ENCODE assay signal across 18 cellular contexts in the genomic region with DNA sequence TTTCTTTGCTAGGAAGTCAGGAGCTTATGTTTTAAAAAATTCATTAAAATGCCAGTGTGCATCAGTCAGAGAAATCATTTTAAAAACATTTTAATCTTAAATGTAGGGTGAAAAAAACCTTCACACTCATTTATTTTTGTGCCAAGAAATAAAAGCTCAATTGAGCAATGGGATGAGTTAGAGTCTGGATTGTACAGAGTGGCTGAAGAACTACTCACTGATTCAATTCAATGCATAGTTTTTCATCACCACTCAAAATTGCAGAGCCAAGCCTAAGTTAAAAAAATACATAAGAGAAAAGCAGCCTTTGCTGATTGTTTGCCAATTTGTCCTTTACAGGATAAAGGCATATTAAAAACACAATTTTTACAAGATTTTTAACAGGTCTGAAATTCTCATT.
A peak's percentile ranks its signal among the peaks of the same experiment; 100 is the strongest.
DNase-seq lines count a peak whose midpoint lies in the region; ATAC-seq and TF ChIP-seq lines count a peak whose summit lies in the region.
"Had no signal": no experiment of that assay in that cellular context is flagged by ENCODE, and none has a peak within 500 bp of the region (broad histone marks: within the 10 kb centered on the region; RNA-seq: fewer than 3 reads in every experiment).

No MANE protein-coding gene starts in this region.

- ATAC-seq in GM19397 (IDR thresholded peaks at IDR 0.05; ENCODE audit: unreplicated experiment) (no peak), sciatic nerve (no peak), GM21367 (IDR thresholded peaks at IDR 0.05; ENCODE audit: unreplicated experiment) (no peak)
- ATAC-seq: PC-3 had no signal

- TF ChIP-seq CTCF in epithelial cell of esophagus (IDR thresholded peaks at IDR 0.05; ENCODE audit: insufficient read depth, low read depth, low read length, missing control alignments) (no peak), retinal pigment epithelial cell (conservative IDR thresholded peaks at IDR 0.05; ENCODE audit: low read depth, low read length) (no peak)

- no peaks in the 10 kb centered on the region for H3K9me3 Mint-ChIP-seq in activated CD4-positive, alpha-beta T cell treated with anti-CD3 and anti-CD28 coated beads, Interleukin-2, amount 10 ng/mL, durations not matched to agents 24 days and 14 days
- H3K9me3 Mint-ChIP-seq: CD4-positive, alpha-beta T cell had no signal

- DNase-seq in EH (ENCODE audit: low read depth) (peak; percentile 2), SK-N-MC (ENCODE audit: low read depth, low spot score) (no peak), epithelial cell of esophagus (ENCODE audit: low read depth) (peak; percentile 69), retinal pigment epithelial cell (ENCODE audit: low read depth) (peak; percentile 28), sciatic nerve (ENCODE audit: low spot score) (no peak)
- no peak for DNase-seq in activated CD4-positive, alpha-beta T cell treated with anti-CD3 and anti-CD28 coated beads, Interleukin-2, amount 10 ng/mL, durations not matched to agents 24 days and 14 days
- DNase-seq: CD4-positive, alpha-beta T cell; DMS79; GDM1; H7; NCI-H146; NCI-H446; NCI-H748 treated with DMSO at 0.1 percent for 48 hours; PC-3; SK-N-SH had no signal

- H3K36me3 Mint-ChIP-seq in activated CD4-positive, alpha-beta T cell treated with anti-CD3 and anti-CD28 coated beads, Interleukin-2, amount 10 ng/mL, durations not matched to agents 24 days and 14 days (ENCODE audit: low read depth) = no peaks in the 10 kb centered on the region

- peaks cover 2% of the 10 kb centered on the region for H3K27me3 Mint-ChIP-seq in activated CD4-positive, alpha-beta T cell treated with anti-CD3 and anti-CD28 coated beads, Interleukin-2, amount 10 ng/mL, durations not matched to agents 24 days and 14 days

- H3K27ac ChIP-seq in SK-N-MC = peak overlapping the region; percentile 23; the same call in 1 of the 2 replicates

- H3K4me1 Mint-ChIP-seq in activated CD4-positive, alpha-beta T cell treated with anti-CD3 and anti-CD28 coated beads, Interleukin-2, amount 10 ng/mL, durations not matched to agents 24 days and 14 days = no peaks in the 10 kb centered on the region
- H3K4me1 Mint-ChIP-seq: B cell had no signal

- no peak overlapping the region for H3K4me3 Mint-ChIP-seq in activated CD4-positive, alpha-beta T cell treated with anti-CD3 and anti-CD28 coated beads, Interleukin-2, amount 10 ng/mL, durations not matched to agents 24 days and 14 days
- H3K4me3 Mint-ChIP-seq: B cell; CD4-positive, alpha-beta T cell had no signal

- H3K27ac Mint-ChIP-seq in activated CD4-positive, alpha-beta T cell treated with anti-CD3 and anti-CD28 coated beads, Interleukin-2, amount 10 ng/mL, durations not matched to agents 24 days and 14 days = no peak overlapping the region
- H3K27ac Mint-ChIP-seq: B cell; CD4-positive, alpha-beta T cell had no signal

- intact Hi-C loops in sciatic nerve (cut with DNase I) = no loop called here
- intact Hi-C loops in activated CD4-positive, alpha-beta T cell treated with anti-CD3 and anti-CD28 coated beads, Interleukin-2, amount 10 ng/mL, durations not matched to agents 24 days and 14 days (cut with micrococcal nuclease) = no loop called here

- H3K9me3 ChIP-seq in SK-N-MC (ENCODE audit: low read depth, low read length) = no peaks in the 10 kb centered on the region
- H3K9me3 ChIP-seq: SK-N-SH had no signal

- H3K4me3 ChIP-seq in SK-N-MC = 0 out of 2 replicates have a peak overlapping the region, but pooled peaks have one; percentile 11
- no peak overlapping the region for H3K4me3 ChIP-seq in epithelial cell of esophagus (ENCODE audit: low read length)
- H3K4me3 ChIP-seq in retinal pigment epithelial cell (ENCODE audit: low read length) = no peak overlapping the region

- no peak overlapping the region for H3K9ac ChIP-seq in SK-N-MC (ENCODE audit: insufficient read length)
- H3K9ac ChIP-seq: SK-N-SH had no signal

- H3K36me3 ChIP-seq in SK-N-MC (ENCODE audit: insufficient read depth, low read length) = no peaks in the 10 kb centered on the region

Comparison
In these comparisons a context has a peak if more than half of its experiments do, and no peak if none do; other contexts are left out.
1. DNase-seq: peak in EH (single experiment), epithelial cell of esophagus (single experiment) and retinal pigment epithelial cell (single experiment); none in SK-N-MC (single experiment), sciatic nerve (single experiment) and activated CD4-positive, alpha-beta T cell treated with anti-CD3 and anti-CD28 coated beads, Interleukin-2, amount 10 ng/mL, durations not matched to agents 24 days and 14 days (single experiment).